ENCODE assay signal across 24 cellular contexts in genomic region chr6:146985966-146986365, GRCh38.
"Had no signal": no experiment of that assay in that cellular context is flagged by ENCODE, and none has a peak within 500 bp of the region (broad histone marks: within the 10 kb centered on the region; RNA-seq: fewer than 3 reads in every experiment).

No MANE protein-coding gene starts in this region.

- H3K36me3 ChIP-seq: esophagus squamous epithelium, gastrocnemius medialis, heart right ventricle, left lung, lower lobe of right lung had no signal

- H3K4me3 ChIP-seq: esophagus squamous epithelium, gastrocnemius medialis, heart right ventricle, left lung, lower lobe of right lung, mucosa of descending colon had no signal

- H3K27me3 ChIP-seq: esophagus squamous epithelium, gastrocnemius medialis, heart right ventricle, left lung had no signal

- DNase-seq: cortex of kidney; effector CD8-positive, alpha-beta T cell; effector memory CD8-positive, alpha-beta T cell; endodermal cell; erythroblast; esophagus squamous epithelium; foreskin fibroblast; foreskin melanocyte; gastrocnemius medialis; glutamatergic neuron; head of caudate nucleus; heart right ventricle; hippocampal formation; left cardiac atrium; left lung; left ventricle myocardium superior; lower lobe of right lung; mesenchymal stem cell; mucosa of descending colon; naive B cell had no signal

- H3K27ac ChIP-seq: epithelial cell of prostate, esophagus squamous epithelium, gastrocnemius medialis, heart right ventricle, left lung, lower lobe of right lung had no signal

- ATAC-seq: effector memory CD8-positive, alpha-beta T cell; esophagus mucosa; gastrocnemius medialis; heart right ventricle; left cardiac atrium; left lung; left ventricle myocardium superior; lower lobe of right lung had no signal

- H3K4me1 ChIP-seq: esophagus squamous epithelium, gastrocnemius medialis, left lung, lower lobe of right lung had no signal

- FAIRE-seq: islet of Langerhans, keratinocyte had no signal

- H3K9me3 ChIP-seq: gastrocnemius medialis, left lung, lower lobe of right lung, mucosa of descending colon had no signal
